ENCODE assay signal across 1 cellular context in genomic region chr14:67532998-67533753, GRCh38.
TF ChIP-seq lines count a peak whose summit lies in the region.

Gene PLEKHH1, plus strand, starts transcription at chr14:67533290. Its CDS starts 8,578 bp downstream, at chr14:67541868.

TF ChIP-seq in HepG2, 621 proteins besides CTCF, POLR2A, EP300 and RAD21 (continued from another document and continues in another):
- TF ChIP-seq, protein P1, sequence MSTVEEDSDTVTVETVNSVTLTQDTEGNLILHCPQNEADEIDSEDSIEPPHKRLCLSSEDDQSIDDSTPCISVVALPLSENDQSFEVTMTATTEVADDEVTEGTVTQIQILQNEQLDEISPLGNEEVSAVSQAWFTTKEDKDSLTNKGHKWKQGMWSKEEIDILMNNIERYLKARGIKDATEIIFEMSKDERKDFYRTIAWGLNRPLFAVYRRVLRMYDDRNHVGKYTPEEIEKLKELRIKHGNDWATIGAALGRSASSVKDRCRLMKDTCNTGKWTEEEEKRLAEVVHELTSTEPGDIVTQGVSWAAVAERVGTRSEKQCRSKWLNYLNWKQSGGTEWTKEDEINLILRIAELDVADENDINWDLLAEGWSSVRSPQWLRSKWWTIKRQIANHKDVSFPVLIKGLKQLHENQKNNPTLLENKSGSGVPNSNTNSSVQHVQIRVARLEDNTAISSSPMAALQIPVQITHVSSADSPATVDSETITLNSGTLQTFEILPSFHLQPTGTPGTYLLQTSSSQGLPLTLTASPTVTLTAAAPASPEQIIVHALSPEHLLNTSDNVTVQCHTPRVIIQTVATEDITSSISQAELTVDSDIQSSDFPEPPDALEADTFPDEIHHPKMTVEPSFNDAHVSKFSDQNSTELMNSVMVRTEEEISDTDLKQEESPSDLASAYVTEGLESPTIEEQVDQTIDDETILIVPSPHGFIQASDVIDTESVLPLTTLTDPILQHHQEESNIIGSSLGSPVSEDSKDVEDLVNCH (CRISPR knock-in tag; IDR thresholded peaks at IDR 0.05), result no peak
- no peak for TF ChIP-seq ZNF260 (CRISPR knock-in tag; IDR thresholded peaks at IDR 0.05; ENCODE audit: borderline replicate concordance, low read depth)
- 0 out of 2 replicates have a peak, but pooled peaks have one; percentile 9 for TF ChIP-seq SOX5 (CRISPR knock-in tag; IDR thresholded peaks at IDR 0.05; ENCODE audit: borderline replicate concordance)
- TF ChIP-seq ZNF790 (CRISPR knock-in tag; IDR thresholded peaks at IDR 0.05; ENCODE audit: borderline replicate concordance), result peak; percentile 59; the same call in 1 of the 2 replicates
- no peak for TF ChIP-seq SUZ12 (IDR thresholded peaks at IDR 0.05; ENCODE audit: low read depth, low read length)
- TF ChIP-seq ZNF180 (CRISPR knock-in tag; IDR thresholded peaks at IDR 0.05; ENCODE audit: borderline replicate concordance, low read depth), result no peak
- TF ChIP-seq ZBTB25 (CRISPR knock-in tag; IDR thresholded peaks at IDR 0.05), result peak; percentile 20; the same call in 1 of the 2 replicates
- no peak for TF ChIP-seq ZNF670 (CRISPR knock-in tag; IDR thresholded peaks at IDR 0.05; ENCODE audit: borderline replicate concordance)
- TF ChIP-seq CBX5 (CRISPR knock-in tag; IDR thresholded peaks at IDR 0.05; ENCODE audit: borderline replicate concordance), result peak; percentile 51; the same call in 1 of the 2 replicates
- TF ChIP-seq, protein P2, sequence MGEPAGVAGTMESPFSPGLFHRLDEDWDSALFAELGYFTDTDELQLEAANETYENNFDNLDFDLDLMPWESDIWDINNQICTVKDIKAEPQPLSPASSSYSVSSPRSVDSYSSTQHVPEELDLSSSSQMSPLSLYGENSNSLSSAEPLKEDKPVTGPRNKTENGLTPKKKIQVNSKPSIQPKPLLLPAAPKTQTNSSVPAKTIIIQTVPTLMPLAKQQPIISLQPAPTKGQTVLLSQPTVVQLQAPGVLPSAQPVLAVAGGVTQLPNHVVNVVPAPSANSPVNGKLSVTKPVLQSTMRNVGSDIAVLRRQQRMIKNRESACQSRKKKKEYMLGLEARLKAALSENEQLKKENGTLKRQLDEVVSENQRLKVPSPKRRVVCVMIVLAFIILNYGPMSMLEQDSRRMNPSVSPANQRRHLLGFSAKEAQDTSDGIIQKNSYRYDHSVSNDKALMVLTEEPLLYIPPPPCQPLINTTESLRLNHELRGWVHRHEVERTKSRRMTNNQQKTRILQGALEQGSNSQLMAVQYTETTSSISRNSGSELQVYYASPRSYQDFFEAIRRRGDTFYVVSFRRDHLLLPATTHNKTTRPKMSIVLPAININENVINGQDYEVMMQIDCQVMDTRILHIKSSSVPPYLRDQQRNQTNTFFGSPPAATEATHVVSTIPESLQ (CRISPR knock-in tag; conservative IDR thresholded peaks at IDR 0.05), result no peak
- TF ChIP-seq ATAD3A (CRISPR knock-in tag; IDR thresholded peaks at IDR 0.05), result no peak
- peak; percentile 40; the same call in 1 of the 2 replicates for TF ChIP-seq ZBTB38 (CRISPR knock-in tag; IDR thresholded peaks at IDR 0.05)
- TF ChIP-seq ZSCAN9 (CRISPR knock-in tag; IDR thresholded peaks at IDR 0.05; ENCODE audit: borderline replicate concordance), result no peak
- TF ChIP-seq ZNF205 (CRISPR knock-in tag; IDR thresholded peaks at IDR 0.05), result 0 out of 2 replicates have a peak, but pooled peaks have one; percentile 21
- TF ChIP-seq SPEN (CRISPR knock-in tag; IDR thresholded peaks at IDR 0.05; ENCODE audit: low read depth), result peak; percentile 60
- peak; percentile 53; the same call in 1 of the 2 replicates for TF ChIP-seq ETV5 (CRISPR knock-in tag; IDR thresholded peaks at IDR 0.05; ENCODE audit: borderline replicate concordance)
- no peak for TF ChIP-seq SIX1 (CRISPR knock-in tag; IDR thresholded peaks at IDR 0.05; ENCODE audit: borderline replicate concordance)
- no peak for TF ChIP-seq ZZZ3 (CRISPR knock-in tag; IDR thresholded peaks at IDR 0.05; ENCODE audit: borderline replicate concordance)
- peak; percentile 79 for TF ChIP-seq NRL (CRISPR knock-in tag; IDR thresholded peaks at IDR 0.05; ENCODE audit: borderline replicate concordance)
- 0 out of 2 replicates have a peak, but pooled peaks have one; percentile 25 for TF ChIP-seq BRD4 (CRISPR knock-in tag; IDR thresholded peaks at IDR 0.05)
- no peak for TF ChIP-seq E2F1 (CRISPR knock-in tag; IDR thresholded peaks at IDR 0.05)
- TF ChIP-seq, protein P3, sequence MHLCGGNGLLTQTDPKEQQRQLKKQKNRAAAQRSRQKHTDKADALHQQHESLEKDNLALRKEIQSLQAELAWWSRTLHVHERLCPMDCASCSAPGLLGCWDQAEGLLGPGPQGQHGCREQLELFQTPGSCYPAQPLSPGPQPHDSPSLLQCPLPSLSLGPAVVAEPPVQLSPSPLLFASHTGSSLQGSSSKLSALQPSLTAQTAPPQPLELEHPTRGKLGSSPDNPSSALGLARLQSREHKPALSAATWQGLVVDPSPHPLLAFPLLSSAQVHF (CRISPR knock-in tag; IDR thresholded peaks at IDR 0.05), result no peak
- no peak for TF ChIP-seq XRCC5 (optimal IDR thresholded peaks at IDR 0.05; ENCODE audit: low read length)
- no peak for TF ChIP-seq ZSCAN31 (CRISPR knock-in tag; IDR thresholded peaks at IDR 0.05; ENCODE audit: low read depth)
- TF ChIP-seq NCOA1 (CRISPR knock-in tag; IDR thresholded peaks at IDR 0.05), result no peak
- TF ChIP-seq PCBP1 (IDR thresholded peaks at IDR 0.05; ENCODE audit: borderline replicate concordance, low read depth, low read length), result 0 out of 2 replicates have a peak, but pooled peaks have one; percentile 51
- no peak for TF ChIP-seq NONO (IDR thresholded peaks at IDR 0.05)
- peak; percentile 45; the same call in 1 of the 2 replicates for TF ChIP-seq NONO (CRISPR knock-in tag; conservative IDR thresholded peaks at IDR 0.05)
- no peak for TF ChIP-seq ZNF296 (CRISPR knock-in tag; conservative IDR thresholded peaks at IDR 0.05)
- TF ChIP-seq, protein P4, sequence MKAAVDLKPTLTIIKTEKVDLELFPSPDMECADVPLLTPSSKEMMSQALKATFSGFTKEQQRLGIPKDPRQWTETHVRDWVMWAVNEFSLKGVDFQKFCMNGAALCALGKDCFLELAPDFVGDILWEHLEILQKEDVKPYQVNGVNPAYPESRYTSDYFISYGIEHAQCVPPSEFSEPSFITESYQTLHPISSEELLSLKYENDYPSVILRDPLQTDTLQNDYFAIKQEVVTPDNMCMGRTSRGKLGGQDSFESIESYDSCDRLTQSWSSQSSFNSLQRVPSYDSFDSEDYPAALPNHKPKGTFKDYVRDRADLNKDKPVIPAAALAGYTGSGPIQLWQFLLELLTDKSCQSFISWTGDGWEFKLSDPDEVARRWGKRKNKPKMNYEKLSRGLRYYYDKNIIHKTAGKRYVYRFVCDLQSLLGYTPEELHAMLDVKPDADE (CRISPR knock-in tag; IDR thresholded peaks at IDR 0.05), result no peak
- TF ChIP-seq, protein P5, sequence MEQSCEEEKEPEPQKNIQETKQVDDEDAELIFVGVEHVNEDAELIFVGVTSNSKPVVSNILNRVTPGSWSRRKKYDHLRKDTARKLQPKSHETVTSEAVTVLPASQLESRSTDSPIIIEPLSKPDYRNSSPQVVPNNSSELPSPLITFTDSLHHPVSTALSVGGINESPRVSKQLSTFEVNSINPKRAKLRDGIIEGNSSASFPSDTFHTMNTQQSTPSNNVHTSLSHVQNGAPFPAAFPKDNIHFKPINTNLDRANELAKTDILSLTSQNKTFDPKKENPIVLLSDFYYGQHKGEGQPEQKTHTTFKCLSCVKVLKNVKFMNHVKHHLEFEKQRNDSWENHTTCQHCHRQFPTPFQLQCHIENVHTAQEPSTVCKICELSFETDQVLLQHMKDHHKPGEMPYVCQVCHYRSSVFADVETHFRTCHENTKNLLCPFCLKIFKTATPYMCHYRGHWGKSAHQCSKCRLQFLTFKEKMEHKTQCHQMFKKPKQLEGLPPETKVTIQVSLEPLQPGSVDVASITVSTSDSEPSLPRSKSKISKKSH (CRISPR knock-in tag; IDR thresholded peaks at IDR 0.05; ENCODE audit: borderline replicate concordance), result peak; percentile 64; the same call in 1 of the 2 replicates
- TF ChIP-seq ISL2 (CRISPR knock-in tag; IDR thresholded peaks at IDR 0.05), result 0 out of 2 replicates have a peak, but pooled peaks have one; percentile 7
- 0 out of 2 replicates have a peak, but pooled peaks have one; percentile 17 for TF ChIP-seq CREM (IDR thresholded peaks at IDR 0.05)
- TF ChIP-seq CREM (CRISPR knock-in tag; IDR thresholded peaks at IDR 0.05), result no peak
- 0 out of 2 replicates have a peak, but pooled peaks have one; percentile 7 for TF ChIP-seq FOXA3 (CRISPR knock-in tag; IDR thresholded peaks at IDR 0.05)
- TF ChIP-seq, protein P6, sequence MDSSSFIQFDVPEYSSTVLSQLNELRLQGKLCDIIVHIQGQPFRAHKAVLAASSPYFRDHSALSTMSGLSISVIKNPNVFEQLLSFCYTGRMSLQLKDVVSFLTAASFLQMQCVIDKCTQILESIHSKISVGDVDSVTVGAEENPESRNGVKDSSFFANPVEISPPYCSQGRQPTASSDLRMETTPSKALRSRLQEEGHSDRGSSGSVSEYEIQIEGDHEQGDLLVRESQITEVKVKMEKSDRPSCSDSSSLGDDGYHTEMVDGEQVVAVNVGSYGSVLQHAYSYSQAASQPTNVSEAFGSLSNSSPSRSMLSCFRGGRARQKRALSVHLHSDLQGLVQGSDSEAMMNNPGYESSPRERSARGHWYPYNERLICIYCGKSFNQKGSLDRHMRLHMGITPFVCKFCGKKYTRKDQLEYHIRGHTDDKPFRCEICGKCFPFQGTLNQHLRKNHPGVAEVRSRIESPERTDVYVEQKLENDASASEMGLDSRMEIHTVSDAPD (CRISPR knock-in tag; IDR thresholded peaks at IDR 0.05), result no peak
- TF ChIP-seq SIX4 (CRISPR knock-in tag; IDR thresholded peaks at IDR 0.05), result no peak
- TF ChIP-seq ZNF547 (CRISPR knock-in tag; IDR thresholded peaks at IDR 0.05), result peak; percentile 85
- TF ChIP-seq PHF20 (CRISPR knock-in tag; IDR thresholded peaks at IDR 0.05), result no peak; the same call in 1 of the 2 replicates
- TF ChIP-seq SNRNP70 (IDR thresholded peaks at IDR 0.05; ENCODE audit: low read depth, low read length), result no peak
- no peak for TF ChIP-seq TBL1XR1 (IDR thresholded peaks at IDR 0.05; ENCODE audit: borderline replicate concordance, low read length, partially characterized antibody)
- TF ChIP-seq MAX (IDR thresholded peaks at IDR 0.05), result peak; percentile 31; the same call in 1 of the 2 replicates
- TF ChIP-seq ETV6 (CRISPR knock-in tag; conservative IDR thresholded peaks at IDR 0.05), result no peak
- no peak for TF ChIP-seq ZNF713 (CRISPR knock-in tag; IDR thresholded peaks at IDR 0.05)
- TF ChIP-seq ZNF280D (CRISPR knock-in tag; IDR thresholded peaks at IDR 0.05), result no peak
- TF ChIP-seq MXD4 (CRISPR knock-in tag; IDR thresholded peaks at IDR 0.05), result no peak
- peak; percentile 25; the same call in 1 of the 2 replicates for TF ChIP-seq IKZF5 (CRISPR knock-in tag; IDR thresholded peaks at IDR 0.05)
- no peak for TF ChIP-seq CHCHD3 (CRISPR knock-in tag; IDR thresholded peaks at IDR 0.05)
- TF ChIP-seq NAIF1 (CRISPR knock-in tag; IDR thresholded peaks at IDR 0.05; ENCODE audit: borderline replicate concordance), result no peak
